ENCODE assay signal across 34 cellular contexts in genomic region chr9:34508951-34509350, GRCh38. TPM values are rescaled to one million over a fixed set of nuclear protein-coding genes. Genes with fewer than 3 reads are reported as not detected.
"Had no signal": no experiment of that assay in that cellular context is flagged by ENCODE, and none has a peak within 500 bp of the region (broad histone marks: within the 10 kb centered on the region; RNA-seq: fewer than 3 reads in every experiment).

No MANE protein-coding gene starts in this region.

- H3K4me3 ChIP-seq: left ventricle myocardium inferior, lung, neural progenitor cell, right atrium auricular region, right lobe of liver, skin epidermis, stomach, testis, thyroid gland, transverse colon, upper lobe of left lung, vagina had no signal

- H3K27ac Mint-ChIP-seq: mesothelial cell of epicardium; natural killer cell; neural progenitor cell; progenitor cell of endocrine pancreas; stimulated activated naive B cell treated with anti-CD40 and anti-IgM and Interleukin-4, amounts not matched to agents 10 μg/mL and 1 μg/mL and 100 μg/mL, for 72 hours had no signal

- H3K27ac ChIP-seq: left ventricle myocardium inferior, neural progenitor cell, neutrophil, parathyroid adenoma, right atrium auricular region, right lobe of liver, skin epidermis, stomach, testis, thyroid gland, transverse colon, upper lobe of left lung, vagina had no signal

- H3K9me3 ChIP-seq: left ventricle myocardium inferior, neutrophil, right atrium auricular region, right lobe of liver, stomach, testis, thyroid gland, transverse colon, upper lobe of left lung, vagina had no signal

- H3K36me3 ChIP-seq: left ventricle myocardium inferior, neural progenitor cell, neutrophil, right atrium auricular region, right lobe of liver, stomach, thyroid gland, transverse colon, upper lobe of left lung, vagina had no signal

- H3K27me3 ChIP-seq: neural progenitor cell, right atrium auricular region, right lobe of liver, stomach, testis, thyroid gland, transverse colon, upper lobe of left lung, vagina had no signal

- H3K36me3 Mint-ChIP-seq: mesothelial cell of epicardium; naive B cell; natural killer cell; stimulated activated naive B cell treated with anti-CD40 and anti-IgM and Interleukin-4, amounts not matched to agents 10 μg/mL and 1 μg/mL and 100 μg/mL, for 72 hours had no signal

- DNase-seq: islet precursor cell; left ventricle myocardium inferior; mesendoderm; naive B cell; natural killer cell; nephron progenitor cell; occipital lobe; right lobe of liver; stimulated activated CD4-positive, alpha-beta T cell treated with anti-CD3 and anti-CD28 coated beads, Interleukin-12 subunit alpha, Interleukin-12 subunit beta, amount 100 ng/mL, for 4 hours; stimulated activated CD4-positive, alpha-beta T cell treated with anti-CD3 and anti-CD28 coated beads, Interleukin-15, amount 100 ng/mL, for 24 hours; stimulated activated CD4-positive, alpha-beta T cell treated with anti-CD3 and anti-CD28 coated beads, Interleukin-2, amount 100 ng/mL, for 24 hours; stimulated activated CD4-positive, alpha-beta T cell treated with anti-CD3 and anti-CD28 coated beads, Interleukin-4, amount 100 ng/mL, for 1 hour; stimulated activated naive B cell treated with anti-CD40 and anti-IgM and Interleukin-4, amounts not matched to agents 10 μg/mL and 1 μg/mL and 100 μg/mL, for 72 hours; stimulated activated naive CD8-positive, alpha-beta T cell treated with anti-CD3 and anti-CD28 coated beads, Interleukin-15, Interleukin-2, amounts not matched to agents 100 U/mL and 50 U/mL, for 24 hours; stomach; testis; thyroid gland; transverse colon; upper lobe of left lung had no signal

- H3K4me1 Mint-ChIP-seq: naive B cell; natural killer cell; stimulated activated naive B cell treated with anti-CD40 and anti-IgM and Interleukin-4, amounts not matched to agents 10 μg/mL and 1 μg/mL and 100 μg/mL, for 72 hours had no signal

- H3K4me1 ChIP-seq: left ventricle myocardium inferior, parathyroid adenoma, right atrium auricular region, thyroid gland, vagina had no signal

- ATAC-seq: natural killer cell; right lobe of liver; stimulated activated naive B cell treated with anti-CD40 and anti-IgM and Interleukin-4, amounts not matched to agents 10 μg/mL and 1 μg/mL and 100 μg/mL, for 72 hours; stimulated activated naive CD8-positive, alpha-beta T cell treated with anti-CD3 and anti-CD28 coated beads, Interleukin-15, Interleukin-2, amounts not matched to agents 100 U/mL and 50 U/mL, for 24 hours had no signal

- H3K9me3 Mint-ChIP-seq: naive B cell; natural killer cell; nephron progenitor cell; neural progenitor cell; stimulated activated naive B cell treated with anti-CD40 and anti-IgM and Interleukin-4, amounts not matched to agents 10 μg/mL and 1 μg/mL and 100 μg/mL, for 72 hours had no signal

- H3K4me3 Mint-ChIP-seq: mesothelial cell of epicardium; naive B cell; natural killer cell; nephron progenitor cell; neural progenitor cell; stimulated activated naive B cell treated with anti-CD40 and anti-IgM and Interleukin-4, amounts not matched to agents 10 μg/mL and 1 μg/mL and 100 μg/mL, for 72 hours had no signal

RNA-seq across cellular contexts. Expression of gene ENHO, which starts 13.8 kb away (rescaled TPM):
- total RNA-seq: left ventricle myocardium inferior, thyroid gland, vagina had no signal

RNA-seq across cellular contexts. Expression of gene DNAI1, which starts 50.3 kb away (rescaled TPM):
- total RNA-seq: kidney epithelial cell, left ventricle myocardium inferior, lower leg skin, mesothelial cell of epicardium, mononuclear cell, natural killer cell, osteocyte, pulmonary artery endothelial cell, right atrium auricular region, right lobe of liver, transverse colon, urinary bladder, vagina had no signal
